In the genomic region with DNA sequence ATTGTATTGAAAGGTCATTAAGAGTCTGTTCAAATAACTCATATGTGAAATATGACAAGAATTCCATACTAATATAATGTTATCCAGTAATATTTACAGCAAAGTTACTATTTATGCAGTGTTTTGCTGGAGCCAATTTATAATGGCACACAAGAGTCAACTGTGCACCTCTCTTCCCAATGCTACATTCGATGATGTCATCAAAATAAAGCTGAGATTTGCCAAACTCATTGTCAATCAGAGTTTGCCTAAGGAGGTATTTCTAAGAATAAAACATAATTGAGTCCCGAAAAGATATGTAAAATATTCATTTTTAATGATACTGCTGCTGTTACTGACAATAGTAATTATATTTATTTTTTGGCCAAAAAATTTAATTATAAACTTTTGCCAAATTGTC, we compare ENCODE assay signal across 22 cellular contexts.
"Had no signal": no experiment of that assay in that cellular context is flagged by ENCODE, and none has a peak within 500 bp of the region (broad histone marks: within the 10 kb centered on the region; RNA-seq: fewer than 3 reads in every experiment).

No MANE protein-coding gene starts in this region.

- DNase-seq: cortex of kidney; effector memory CD8-positive, alpha-beta T cell; erythroblast; esophagus squamous epithelium; hypothalamus; immature natural killer cell; left ventricle myocardium superior; lower lobe of right lung; naive thymus-derived CD8-positive, alpha-beta T cell; nephron progenitor cell; nucleus accumbens; right cardiac atrium; small intestine; stimulated activated CD4-positive, alpha-beta T cell treated with anti-CD3 and anti-CD28 coated beads, Interleukin-15, amount 100 ng/mL, for 24 hours; stimulated activated CD4-positive, alpha-beta T cell treated with anti-CD3 and anti-CD28 coated beads, Interleukin-2, amount 100 ng/mL, for 48 hours; stimulated activated naive CD4-positive, alpha-beta T cell; stimulated activated naive CD8-positive, alpha-beta T cell treated with anti-CD3 and anti-CD28 coated beads, Interleukin-15, amount 100 ng/mL, for 72 hours; transverse colon had no signal

- H3K27ac Mint-ChIP-seq: effector memory CD8-positive, alpha-beta T cell; immature natural killer cell; naive thymus-derived CD8-positive, alpha-beta T cell; nephron progenitor cell; stimulated activated naive CD8-positive, alpha-beta T cell treated with anti-CD3 and anti-CD28 coated beads, Interleukin-15, amount 100 ng/mL, for 72 hours had no signal

- H3K4me3 Mint-ChIP-seq: effector memory CD8-positive, alpha-beta T cell; immature natural killer cell; naive thymus-derived CD8-positive, alpha-beta T cell; nephron progenitor cell; stimulated activated naive CD8-positive, alpha-beta T cell treated with anti-CD3 and anti-CD28 coated beads, Interleukin-15, amount 100 ng/mL, for 72 hours had no signal

- H3K9me3 ChIP-seq: prostate gland, suprapubic skin had no signal

- H3K27me3 ChIP-seq: esophagus squamous epithelium, suprapubic skin, transverse colon had no signal

- H3K4me3 ChIP-seq: esophagus squamous epithelium, lower lobe of right lung, prostate gland, suprapubic skin, transverse colon had no signal

- H3K36me3 ChIP-seq: esophagus squamous epithelium, lower lobe of right lung, prostate gland, suprapubic skin, transverse colon had no signal

- ATAC-seq: effector memory CD8-positive, alpha-beta T cell; left ventricle myocardium superior; lower lobe of right lung; naive thymus-derived CD8-positive, alpha-beta T cell; right cardiac atrium; stimulated activated naive CD8-positive, alpha-beta T cell treated with anti-CD3 and anti-CD28 coated beads, Interleukin-15, amount 100 ng/mL, for 72 hours had no signal

- H3K27me3 Mint-ChIP-seq: effector memory CD8-positive, alpha-beta T cell; naive thymus-derived CD8-positive, alpha-beta T cell; stimulated activated naive CD8-positive, alpha-beta T cell treated with anti-CD3 and anti-CD28 coated beads, Interleukin-15, amount 100 ng/mL, for 72 hours had no signal

- H3K4me1 ChIP-seq: esophagus squamous epithelium, lower lobe of right lung, prostate gland, suprapubic skin, transverse colon had no signal

- H3K4me1 Mint-ChIP-seq: immature natural killer cell; naive thymus-derived CD8-positive, alpha-beta T cell; nephron progenitor cell; stimulated activated naive CD8-positive, alpha-beta T cell treated with anti-CD3 and anti-CD28 coated beads, Interleukin-15, amount 100 ng/mL, for 72 hours had no signal

- FAIRE-seq: frontal cortex, keratinocyte had no signal

- H3K27ac ChIP-seq: esophagus squamous epithelium, lower lobe of right lung, prostate gland, suprapubic skin, transverse colon had no signal

- H3K36me3 Mint-ChIP-seq: immature natural killer cell; naive thymus-derived CD8-positive, alpha-beta T cell had no signal
